Comparison of ENCODE assay signal across 8 cellular contexts in the genomic region with DNA sequence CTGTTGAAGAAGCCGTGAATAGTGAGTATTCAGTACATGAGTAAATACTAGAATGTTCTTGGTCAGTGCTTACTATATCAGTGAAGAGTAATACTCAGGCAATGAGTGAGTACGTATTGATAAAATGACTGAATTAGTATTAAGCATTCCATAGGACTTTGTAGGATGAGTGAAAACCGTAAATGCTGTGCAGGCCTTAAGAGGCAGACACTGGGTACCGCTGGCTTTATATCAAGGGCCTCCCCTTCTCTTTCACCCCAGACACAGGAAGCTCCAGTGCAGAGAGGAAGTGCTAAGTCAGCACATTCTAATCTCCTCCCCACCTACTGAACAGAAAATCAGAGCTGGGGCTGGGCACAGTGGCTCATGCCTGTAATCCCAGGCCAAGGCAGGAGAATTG. TPM values are rescaled to one million over a fixed set of nuclear protein-coding genes. Genes with fewer than 3 reads are reported as not detected.
DNase-seq lines count a peak whose midpoint lies in the region; ATAC-seq and TF ChIP-seq lines count a peak whose summit lies in the region.
"Had no signal": no experiment of that assay in that cellular context is flagged by ENCODE, and none has a peak within 500 bp of the region (broad histone marks: within the 10 kb centered on the region; RNA-seq: fewer than 3 reads in every experiment).

No MANE protein-coding gene starts in this region.

- no peaks in the 10 kb centered on the region for H4K20me1 ChIP-seq in KMS-11 (ENCODE audit: insufficient read depth)

- H3K27me3 ChIP-seq in KMS-11 (ENCODE audit: insufficient read depth, low read depth), result no peaks in the 10 kb centered on the region

- peak; percentile 35 for ATAC-seq in esophagus mucosa
- no peak for ATAC-seq in HG03135 (IDR thresholded peaks at IDR 0.05; ENCODE audit: unreplicated experiment)

- peak overlapping the region; percentile 28 for H3K4me2 ChIP-seq in KMS-11

- no peaks in the 10 kb centered on the region; the same call in 1 of the 2 replicates for H3K36me3 ChIP-seq in KMS-11 (ENCODE audit: insufficient read depth)

- no peak for TF ChIP-seq CTCF in KMS-11 (conservative IDR thresholded peaks at IDR 0.05; ENCODE audit: low read depth, low read length)

- no peaks in the 10 kb centered on the region for H3K79me2 ChIP-seq in KMS-11 (ENCODE audit: insufficient read depth, low read depth)

- H3K4me1 ChIP-seq in KMS-11 (ENCODE audit: low read depth, poor library complexity, severe bottlenecking), result peaks cover 21% of the 10 kb centered on the region

- peak; percentile 53 to 63 for DNase-seq in activated CD4-positive, alpha-beta T cell treated with anti-CD3 and anti-CD28 coated beads, Interleukin-2, amount 50 U/mL, for 48 hours
- peak; percentile 21 to 33 for DNase-seq in stimulated activated CD4-positive, alpha-beta T cell treated with anti-CD3 and anti-CD28 coated beads, Interleukin-4, amount 100 ng/mL, for 4 hours
- DNase-seq in NCI-H69 (lab: John Stamatoyannopoulos, UW) (no peak), NCI-H1694 (lab: John Stamatoyannopoulos, UW) (no peak)
- DNase-seq: NCI-H1105 treated with DMSO at 0.1 percent for 48 hours had no signal

- no peak overlapping the region for H3K4me3 ChIP-seq in KMS-11 (IDR thresholded peaks at IDR 0.05; ENCODE audit: insufficient read depth, low read depth, low read length)

- 0 out of 2 replicates have a peak overlapping the region, but pooled peaks have one; percentile 10 for H3K27ac ChIP-seq in KMS-11

- H2AFZ ChIP-seq in KMS-11 (ENCODE audit: low read depth), result no peak overlapping the region

- H3K9ac ChIP-seq in KMS-11, result no peak overlapping the region

RNA-seq across cellular contexts. Expression of a gene that starts 24.2 kb away (rescaled TPM):
- total RNA-seq in esophagus mucosa, result 18.3 TPM

RNA-seq across cellular contexts. Expression of a gene that starts 24.3 kb away (rescaled TPM):
- total RNA-seq in esophagus mucosa, result 11.0 TPM

RNA-seq across cellular contexts. Expression of a gene that starts 45.6 kb away (rescaled TPM):
- 11.9 TPM for total RNA-seq in esophagus mucosa

Comparison
In these comparisons a context has a peak if more than half of its experiments do, and no peak if none do; other contexts are left out.
1. DNase-seq: peak in activated CD4-positive, alpha-beta T cell treated with anti-CD3 and anti-CD28 coated beads, Interleukin-2, amount 50 U/mL, for 48 hours (2 of 2) and stimulated activated CD4-positive, alpha-beta T cell treated with anti-CD3 and anti-CD28 coated beads, Interleukin-4, amount 100 ng/mL, for 4 hours (2 of 2); none in NCI-H69 (single experiment) and NCI-H1694 (single experiment).